8 cellular contexts compared by ENCODE assay signal in genomic region chr14:74085047-74085637, GRCh38. TPM values are rescaled to one million over a fixed set of nuclear protein-coding genes. Genes with fewer than 3 reads are reported as not detected.
DNase-seq lines count a peak whose midpoint lies in the region; ATAC-seq and TF ChIP-seq lines count a peak whose summit lies in the region.

No MANE protein-coding gene starts in this region.

- peak; percentile 46 for DNase-seq in AG08396 (ENCODE audit: low spot score)
- peak; percentile 48 for DNase-seq in HT1080 (ENCODE audit: low read depth)
- peak; percentile 43 for DNase-seq in activated CD4-positive, alpha-beta memory T cell treated with anti-CD3 and anti-CD28 coated beads, Interleukin-2, amount 10 ng/mL, durations not matched to agents 7 days and 5 days
- DNase-seq in fibroblast of villous mesenchyme (ENCODE audit: low read depth) = peak; percentile 37
- DNase-seq in osteocyte (ENCODE audit: extremely low spot score, unreplicated experiment) = no peak
- no peak for DNase-seq in DMS114 treated with DMSO at 0.1 percent for 48 hours (lab: John Stamatoyannopoulos, UW; ENCODE audit: unreplicated experiment)

- peak overlapping the region; percentile 71 for H3K4me3 ChIP-seq in fibroblast of villous mesenchyme (ENCODE audit: low read depth, low read length)

- H3K27me3 Mint-ChIP-seq in activated CD4-positive, alpha-beta memory T cell treated with anti-CD3 and anti-CD28 coated beads, Interleukin-2, amount 10 ng/mL, durations not matched to agents 7 days and 5 days = no peaks in the 10 kb centered on the region
- H3K27me3 Mint-ChIP-seq in osteocyte (ENCODE audit: unreplicated experiment) = no peaks in the 10 kb centered on the region

- peaks cover 10% of the 10 kb centered on the region for H3K36me3 Mint-ChIP-seq in activated CD4-positive, alpha-beta memory T cell treated with anti-CD3 and anti-CD28 coated beads, Interleukin-2, amount 10 ng/mL, durations not matched to agents 7 days and 5 days (ENCODE audit: low read depth)
- no peaks in the 10 kb centered on the region for H3K36me3 Mint-ChIP-seq in osteocyte (ENCODE audit: unreplicated experiment)

- POLR2A ChIA-PET in activated CD4-positive, alpha-beta memory T cell treated with anti-CD3 and anti-CD28 coated beads, Interleukin-2, amount 10 ng/mL, durations not matched to agents 7 days and 5 days (lab: Charles Lee) = interaction anchor here (0.7 to 2.4 kb wide), 8 partner anchors 10 to 298 kb away, joined by 3 to 13 read pairs (median 4); partner anchors contain the start of genes BBOF1, COQ6, ENTPD5 and FAM161B

- H3K4me3 Mint-ChIP-seq in activated CD4-positive, alpha-beta memory T cell treated with anti-CD3 and anti-CD28 coated beads, Interleukin-2, amount 10 ng/mL, durations not matched to agents 7 days and 5 days = peak overlapping the region; percentile 91
- H3K4me3 Mint-ChIP-seq in osteocyte (ENCODE audit: unreplicated experiment) = peak overlapping the region; percentile 95

- CTCF ChIA-PET in activated CD4-positive, alpha-beta memory T cell treated with anti-CD3 and anti-CD28 coated beads, Interleukin-2, amount 10 ng/mL, durations not matched to agents 7 days and 5 days (lab: Charles Lee) = interaction anchor here (0.5 to 0.6 kb wide), 2 partner anchors 387 to 678 kb away, joined by 3 read pairs; no protein-coding TSS in a partner anchor

- H3K9me3 Mint-ChIP-seq in activated CD4-positive, alpha-beta memory T cell treated with anti-CD3 and anti-CD28 coated beads, Interleukin-2, amount 10 ng/mL, durations not matched to agents 7 days and 5 days = peaks cover 2% of the 10 kb centered on the region
- no peaks in the 10 kb centered on the region for H3K9me3 Mint-ChIP-seq in osteocyte (ENCODE audit: unreplicated experiment)

- H3K4me1 Mint-ChIP-seq in activated CD4-positive, alpha-beta memory T cell treated with anti-CD3 and anti-CD28 coated beads, Interleukin-2, amount 10 ng/mL, durations not matched to agents 7 days and 5 days = peaks cover 51% of the 10 kb centered on the region
- H3K4me1 Mint-ChIP-seq in osteocyte (ENCODE audit: unreplicated experiment) = peaks cover 22% of the 10 kb centered on the region

- ATAC-seq in GM18498 (IDR thresholded peaks at IDR 0.05; ENCODE audit: unreplicated experiment) (peak; percentile 6), HG03442 (IDR thresholded peaks at IDR 0.05; ENCODE audit: unreplicated experiment) (no peak)

- no peak for TF ChIP-seq CTCF in fibroblast of villous mesenchyme (IDR thresholded peaks at IDR 0.05; ENCODE audit: insufficient read depth, low read depth, low read length)
- no peak for TF ChIP-seq CTCF in osteocyte (IDR thresholded peaks at IDR 0.05)

- peak overlapping the region; percentile 89 for H3K27ac Mint-ChIP-seq in activated CD4-positive, alpha-beta memory T cell treated with anti-CD3 and anti-CD28 coated beads, Interleukin-2, amount 10 ng/mL, durations not matched to agents 7 days and 5 days
- peak overlapping the region; percentile 96 for H3K27ac Mint-ChIP-seq in osteocyte (ENCODE audit: unreplicated experiment)

RNA-seq across cellular contexts. Expression of gene LIN52, which starts 0.4 kb away (rescaled TPM):
- total RNA-seq in HT1080 (2014; rRNA removed; shearing (Covaris generic)) = 6.6 and 8.7 TPM in 2 replicates
- polyA plus RNA-seq in HT1080 (2015; cell fraction: cytosol; rRNA removed) = 5.7 and 7.3 TPM in 2 replicates
- polyA plus RNA-seq in HT1080 (2015; cell fraction: nucleus; rRNA removed) = 4.5 and 6.2 TPM in 2 replicates
- 10 to 100 TPM; 14.5 to 17.6 TPM for total RNA-seq in activated CD4-positive, alpha-beta memory T cell treated with anti-CD3 and anti-CD28 coated beads, Interleukin-2, amount 10 ng/mL, durations not matched to agents 7 days and 5 days
- total RNA-seq in fibroblast of villous mesenchyme = 10.0 and 11.2 TPM in 2 replicates
- 9.0 and 10.4 TPM in 2 replicates for total RNA-seq in osteocyte

RNA-seq across cellular contexts. Expression of gene ALDH6A1, which starts 0.9 kb away (rescaled TPM):
- total RNA-seq in HT1080 (2014; rRNA removed; shearing (Covaris generic)) = 1.4 TPM in 2 replicates
- 4.4 and 4.8 TPM in 2 replicates for polyA plus RNA-seq in HT1080 (2015; cell fraction: cytosol; rRNA removed)
- 7.3 and 7.6 TPM in 2 replicates for polyA plus RNA-seq in HT1080 (2015; cell fraction: nucleus; rRNA removed)
- 10 to 100 TPM; 16.8 to 18.2 TPM for total RNA-seq in activated CD4-positive, alpha-beta memory T cell treated with anti-CD3 and anti-CD28 coated beads, Interleukin-2, amount 10 ng/mL, durations not matched to agents 7 days and 5 days
- total RNA-seq in fibroblast of villous mesenchyme = 10.6 and 16.0 TPM in 2 replicates
- 25.6 and 25.7 TPM in 2 replicates for total RNA-seq in osteocyte

Comparison
In these comparisons a context has a peak if more than half of its experiments do, and no peak if none do; other contexts are left out.
1. DNase-seq: peak in AG08396 (single experiment), HT1080 (single experiment), activated CD4-positive, alpha-beta memory T cell treated with anti-CD3 and anti-CD28 coated beads, Interleukin-2, amount 10 ng/mL, durations not matched to agents 7 days and 5 days (single experiment) and fibroblast of villous mesenchyme (single experiment); none in osteocyte (single experiment) and DMS114 treated with DMSO at 0.1 percent for 48 hours (single experiment).